In genomic region chr2:72004976-72005375, GRCh38 we compare ENCODE assay signal across 24 cellular contexts.
DNase-seq lines count a peak whose midpoint lies in the region; ATAC-seq and TF ChIP-seq lines count a peak whose summit lies in the region.
"Had no signal": no experiment of that assay in that cellular context is flagged by ENCODE, and none has a peak within 500 bp of the region (broad histone marks: within the 10 kb centered on the region; RNA-seq: fewer than 3 reads in every experiment).

No MANE protein-coding gene starts in this region.

- no peaks in the 10 kb centered on the region for H3K9me3 ChIP-seq in endodermal cell (ENCODE audit: control insufficient read depth, low read length)
- no peaks in the 10 kb centered on the region for H3K9me3 ChIP-seq in lung (ENCODE audit: control insufficient read depth in 2 of 2, insufficient read depth in 1 of 2, low read length in 1 of 2)
- H3K9me3 ChIP-seq in upper lobe of right lung = no peaks in the 10 kb centered on the region
- H3K9me3 ChIP-seq: BLaER1 had no signal

- H3K4me1 ChIP-seq in endodermal cell (ENCODE audit: control insufficient read depth, insufficient read depth, low read length) (peaks cover 3% of the 10 kb centered on the region), lung (ENCODE audit: control insufficient read depth in 2 of 2, insufficient read depth in 2 of 2, low read length in 2 of 2) (no peaks in the 10 kb centered on the region), upper lobe of right lung (no peaks in the 10 kb centered on the region)

- H3K27me3 ChIP-seq in H7 (ENCODE audit: control insufficient read depth, insufficient read depth, low read length) (no peaks in the 10 kb centered on the region), endodermal cell (ENCODE audit: control insufficient read depth, insufficient read depth, low read length, poor library complexity, severe bottlenecking) (no peaks in the 10 kb centered on the region), lung (ENCODE audit: control insufficient read depth, insufficient read depth) (no peaks in the 10 kb centered on the region), upper lobe of right lung (no peaks in the 10 kb centered on the region)
- H3K27me3 ChIP-seq: BLaER1 had no signal

- intact Hi-C loops in upper lobe of right lung (cut with DNase I) = no loop called here

- no peak overlapping the region for H3K9ac ChIP-seq in endodermal cell (ENCODE audit: extremely low read depth, low read length, poor library complexity, severe bottlenecking)
- H3K9ac ChIP-seq: BLaER1 had no signal

- H3K27ac Mint-ChIP-seq in endodermal cell = no peak overlapping the region
- H3K27ac Mint-ChIP-seq: CD4-positive, alpha-beta T cell had no signal

- no peak overlapping the region for H3K27ac ChIP-seq in endodermal cell (ENCODE audit: low read depth, low read length)
- H3K27ac ChIP-seq in lung (ENCODE audit: low read depth in 1 of 2, low read length in 1 of 2) = no peak overlapping the region
- H3K27ac ChIP-seq in upper lobe of right lung = no peak overlapping the region
- H3K27ac ChIP-seq: BLaER1, RWPE1, SK-N-MC had no signal

- H3K36me3 Mint-ChIP-seq in endodermal cell (ENCODE audit: low read depth) = no peaks in the 10 kb centered on the region

- H3K4me3 Mint-ChIP-seq in endodermal cell = no peak overlapping the region
- H3K4me3 Mint-ChIP-seq: CD4-positive, alpha-beta T cell had no signal

- peaks cover 7% of the 10 kb centered on the region for H3K27me3 Mint-ChIP-seq in endodermal cell (ENCODE audit: insufficient read depth)

- no peak for TF ChIP-seq CTCF in endodermal cell (conservative IDR thresholded peaks at IDR 0.05)
- no peak for TF ChIP-seq CTCF in lung (IDR thresholded peaks at IDR 0.05; ENCODE audit: control extremely low read depth, extremely low read depth)
- TF ChIP-seq CTCF in upper lobe of right lung (IDR thresholded peaks at IDR 0.05) = no peak

- ATAC-seq in lung (ENCODE audit: insufficient read depth, low FRiP score) (no peak), upper lobe of right lung (peak; percentile 21)
- ATAC-seq: GM12878 had no signal

- H3K36me3 ChIP-seq in H7 (replicated peaks; ENCODE audit: control insufficient read depth, insufficient read depth, low read length) (no peaks in the 10 kb centered on the region), endodermal cell (ENCODE audit: control insufficient read depth, insufficient read depth, low read length) (no peaks in the 10 kb centered on the region), lung (ENCODE audit: control insufficient read depth in 2 of 2, insufficient read depth in 2 of 2, low read length in 2 of 2) (no peaks in the 10 kb centered on the region), upper lobe of right lung (no peaks in the 10 kb centered on the region)
- H3K36me3 ChIP-seq: BLaER1 had no signal

- no peak overlapping the region for H3K4me3 ChIP-seq in H7 (ENCODE audit: insufficient read depth, low read depth, low read length)
- no peak overlapping the region for H3K4me3 ChIP-seq in endodermal cell (ENCODE audit: low read length)
- no peak overlapping the region for H3K4me3 ChIP-seq in lung
- no peak overlapping the region for H3K4me3 ChIP-seq in upper lobe of right lung
- H3K4me3 ChIP-seq: BLaER1, GM12878, SK-N-MC had no signal

- 89 to 100% methylated on average over 5 to 6 of the region's 6 CpGs for WGBS in endodermal cell (ENCODE audit: insufficient coverage in 1 of 2, insufficient read length in 1 of 2), 2 experiments
- 85 to 88% methylated on average over 6 of the region's 6 CpGs for WGBS in lung, 2 donors

- DNase-seq in H7 (peak; percentile 9), endodermal cell (peak; percentile 59), lung (ENCODE audit: low spot score) (peak; percentile 26), upper lobe of right lung (no peak), MV-4-11 (lab: John Stamatoyannopoulos, UW) (no peak), NCI-H774 (lab: John Stamatoyannopoulos, UW) (no peak), NCI-H226 (no peak)
- DNase-seq: CD4-positive, alpha-beta T cell; COR-L47; DMS 273 treated with DMSO at 0.1 percent for 48 hours; DMS79 treated with DMSO at 0.1 percent for 48 hours; GOT3; KG1; NCI-H1092 treated with DMSO at 0.1 percent for 48 hours; NCI-H1436 treated with DMSO at 0.1 percent for 48 hours; NCI-H1930; NCI-H510A treated with DMSO at 0.1 percent for 48 hours; NCI-H748 treated with DMSO at 0.1 percent for 48 hours; NK-92 treated with Interleukin-12 subunit alpha and Interleukin-12 subunit beta, amount 100 ng/mL, for 24 hours; SHP77 treated with DMSO at 0.1 percent for 48 hours had no signal

- H3K9me3 Mint-ChIP-seq in endodermal cell = no peaks in the 10 kb centered on the region
- H3K9me3 Mint-ChIP-seq: CD4-positive, alpha-beta T cell had no signal

- H3K4me1 Mint-ChIP-seq in endodermal cell = peaks cover 48% of the 10 kb centered on the region

Comparison
In these comparisons a context has a peak if more than half of its experiments do, and no peak if none do; other contexts are left out.
1. DNase-seq: peak in H7 (single experiment), endodermal cell (single experiment) and lung (single experiment); none in upper lobe of right lung (single experiment), MV-4-11 (single experiment), NCI-H774 (single experiment) and NCI-H226 (single experiment).